In genomic region chr10:6089334-6090219, GRCh38 we compare ENCODE assay signal across 8 cellular contexts. TPM values are rescaled to one million over a fixed set of nuclear protein-coding genes. Genes with fewer than 3 reads are reported as not detected.
DNase-seq lines count a peak whose midpoint lies in the region; ATAC-seq and TF ChIP-seq lines count a peak whose summit lies in the region.

No MANE protein-coding gene starts in this region.

- no peak for TF ChIP-seq CTCF in heart left ventricle (IDR thresholded peaks at IDR 0.05)
- no peak for TF ChIP-seq CTCF in neural cell (IDR thresholded peaks at IDR 0.05; ENCODE audit: poor library complexity, severe bottlenecking)

- H4K20me1 ChIP-seq in neural cell (ENCODE audit: insufficient read depth), result peaks cover 4% of the 10 kb centered on the region

- peaks cover 7 to 63% (median 52%) of the 10 kb centered on the region in 12 donors for H3K4me1 ChIP-seq in heart left ventricle

- TF ChIP-seq EP300 in neural cell (conservative IDR thresholded peaks at IDR 0.05; ENCODE audit: poor library complexity, severe bottlenecking), result no peak

- peak overlapping the region; percentile 96 for H3K4me2 ChIP-seq in neural cell (ENCODE audit: low read length)

- peak overlapping the region; percentile 87 for H3K9ac ChIP-seq in neural cell (ENCODE audit: low read length)

- peaks cover 49% of the 10 kb centered on the region for H3K79me2 ChIP-seq in neural cell (replicated peaks; ENCODE audit: insufficient read depth, low read length)

- H3K27me3 Mint-ChIP-seq in T-helper 1 cell treated with Interleukin-12 subunit alpha and Interleukin-12 subunit beta and Interleukin-4 antibody, amounts not matched to agents 30 μg/mL and 1 μg/mL, for 36 hours (ENCODE audit: low read depth), result no peaks in the 10 kb centered on the region

- DNase-seq in heart left ventricle (peak in 4 of 5 donors; percentile 19 to 70 (median 27)), left ventricle myocardium superior (no peak), erythroblast (lab: John Stamatoyannopoulos, UW) (peak; percentile 56 to 67), HEK293T (ENCODE audit: extremely low spot score) (no peak)

- peaks cover 6% of the 10 kb centered on the region for H3K36me3 Mint-ChIP-seq in T-helper 1 cell treated with Interleukin-12 subunit alpha and Interleukin-12 subunit beta and Interleukin-4 antibody, amounts not matched to agents 30 μg/mL and 1 μg/mL, for 36 hours (ENCODE audit: low read depth)

- WGBS in heart left ventricle, 4 donors, result 0 to 1% (median 1%) methylated on average over 47 to 53 of the region's 53 CpGs

- TF ChIP-seq POLR2A in heart left ventricle (IDR thresholded peaks at IDR 0.05), result no peak
- TF ChIP-seq POLR2A in erythroblast (IDR thresholded peaks at IDR 0.05; ENCODE audit: low read length), result no peak

- H3F3A ChIP-seq in neural cell (ENCODE audit: insufficient read depth, low read length, poor library complexity, severe bottlenecking), result no peaks in the 10 kb centered on the region

- no peaks in the 10 kb centered on the region for H3K27me3 ChIP-seq in heart left ventricle
- H3K27me3 ChIP-seq in neural cell (ENCODE audit: insufficient read depth, low read depth, low read length), result no peaks in the 10 kb centered on the region

- peaks cover 59% of the 10 kb centered on the region for H3K4me1 Mint-ChIP-seq in T-helper 1 cell treated with Interleukin-12 subunit alpha and Interleukin-12 subunit beta and Interleukin-4 antibody, amounts not matched to agents 30 μg/mL and 1 μg/mL, for 36 hours (ENCODE audit: low read depth)

- no peak for TF ChIP-seq RAD21 in neural cell (conservative IDR thresholded peaks at IDR 0.05)

- H2AFZ ChIP-seq in neural cell (ENCODE audit: low read depth, low read length), result peak overlapping the region; percentile 42

- H3K36me3 ChIP-seq in heart left ventricle, result no peaks in the 10 kb centered on the region
- no peaks in the 10 kb centered on the region for H3K36me3 ChIP-seq in neural cell (ENCODE audit: insufficient read depth, low read length)

- no peaks in the 10 kb centered on the region for H3K9me3 ChIP-seq in heart left ventricle
- H3K9me3 ChIP-seq in neural cell (ENCODE audit: low read length), result no peaks in the 10 kb centered on the region

- peak overlapping the region; percentile 95 for H3K4me3 Mint-ChIP-seq in T-helper 1 cell treated with Interleukin-12 subunit alpha and Interleukin-12 subunit beta and Interleukin-4 antibody, amounts not matched to agents 30 μg/mL and 1 μg/mL, for 36 hours

- no peaks in the 10 kb centered on the region for H3K9me2 ChIP-seq in neural cell (ENCODE audit: insufficient read depth, low read length)

- CTCF ChIA-PET in HEK293T (lab: Yijun Ruan, JAX), result interaction anchor here (0.7 to 1.0 kb wide), 2 partner anchors 76 to 113 kb away, joined by 3 to 4 read pairs; partner anchors contain the start of gene PFKFB3

- H3K9me3 Mint-ChIP-seq in T-helper 1 cell treated with Interleukin-12 subunit alpha and Interleukin-12 subunit beta and Interleukin-4 antibody, amounts not matched to agents 30 μg/mL and 1 μg/mL, for 36 hours, result no peaks in the 10 kb centered on the region

- H3K27ac Mint-ChIP-seq in T-helper 1 cell treated with Interleukin-12 subunit alpha and Interleukin-12 subunit beta and Interleukin-4 antibody, amounts not matched to agents 30 μg/mL and 1 μg/mL, for 36 hours, result peak overlapping the region; percentile 82

- intact Hi-C loops in heart left ventricle (cut with DNase I), result loop anchor here in 9 of 10 donors (1.0 to 10.0 kb wide), 17 partner anchors 37 to 313 kb away; partner anchors contain the start of genes ANKRD16 (in 1 of the 9), FBH1 (in 1 of the 9) and PFKFB3 (in 1 of the 9)
- intact Hi-C loops in left ventricle myocardium superior (cut with micrococcal nuclease), result loop anchor here (2.0 to 5.0 kb wide), 2 partner anchors 25 to 77 kb away; no protein-coding TSS in a partner anchor

- POLR2A ChIA-PET in HEK293T (lab: Yijun Ruan, JAX), result interaction anchor here (0.9 to 1.2 kb wide), 2 partner anchors 113 to 145 kb away, joined by 3 to 4 read pairs; partner anchors contain the start of gene PFKFB3

- ATAC-seq in heart left ventricle (peak in 2 of 4 donors; percentile 5), left ventricle myocardium superior (no peak), HG03135 (IDR thresholded peaks at IDR 0.05; ENCODE audit: unreplicated experiment) (peak; percentile 5), HG02981 (IDR thresholded peaks at IDR 0.05; ENCODE audit: unreplicated experiment) (no peak)

- H3K27ac ChIP-seq in heart left ventricle, result peak overlapping the region; percentile 81 to 95 (median 91)
- H3K27ac ChIP-seq in neural cell (ENCODE audit: low read length), result peak overlapping the region; percentile 65

- H3K4me3 ChIP-seq in heart left ventricle (peak overlapping the region; percentile 78 to 95 (median 92)), neural cell (ENCODE audit: low read length) (peak overlapping the region; percentile 87)

TF ChIP-seq in neural cell, 6 proteins besides CTCF, POLR2A, EP300 and RAD21:
- TF ChIP-seq TAF1 (IDR thresholded peaks at IDR 0.05; ENCODE audit: low read depth), result peak; percentile 39
- TF ChIP-seq REST (IDR thresholded peaks at IDR 0.05; ENCODE audit: borderline replicate concordance), result peak; percentile 51
- TF ChIP-seq SMC3 (conservative IDR thresholded peaks at IDR 0.05; ENCODE audit: poor library complexity), result no peak
- no peak for TF ChIP-seq EZH2 (IDR thresholded peaks at IDR 0.05; ENCODE audit: borderline replicate concordance, insufficient read depth, low read length, poor library complexity, severe bottlenecking)
- no peak for TF ChIP-seq MXI1 (conservative IDR thresholded peaks at IDR 0.05; ENCODE audit: poor library complexity, severe bottlenecking)
- TF ChIP-seq POLR2AphosphoS5 (IDR thresholded peaks at IDR 0.05), result no peak

TF ChIP-seq in HEK293T, 16 proteins besides CTCF, POLR2A, EP300 and RAD21:
- TF ChIP-seq BHLHE40 (IDR thresholded peaks at IDR 0.05; ENCODE audit: borderline replicate concordance), result no peak
- no peak for TF ChIP-seq ELF4 (IDR thresholded peaks at IDR 0.05)
- no peak for TF ChIP-seq CTBP1 (IDR thresholded peaks at IDR 0.05; ENCODE audit: borderline replicate concordance)
- no peak for TF ChIP-seq ZNF384 (IDR thresholded peaks at IDR 0.05)
- TF ChIP-seq FOXM1 (IDR thresholded peaks at IDR 0.05; ENCODE audit: borderline replicate concordance), result no peak
- no peak for TF ChIP-seq L3MBTL2 (conservative IDR thresholded peaks at IDR 0.05)

RNA-seq across cellular contexts. Expression of gene RBM17, which starts 0.7 kb away (rescaled TPM):
- total RNA-seq in heart left ventricle (10 to 100 TPM; 29.2 to 83.9 (median 60.2) TPM), left ventricle myocardium superior (72.1 TPM)
- polyA plus RNA-seq in heart left ventricle (10 to 100 TPM; 60.6 to 61.1 TPM), neural cell (109 and 114 TPM in 2 replicates)
- polyA minus RNA-seq in neural cell, result 52.3 and 74.0 TPM in 2 replicates

RNA-seq across cellular contexts. Expression of gene IL2RA, which starts 27.4 kb away (rescaled TPM):
- total RNA-seq in heart left ventricle (10 to 100 TPM in 1 of 9 donors, 1 to 10 TPM in 4, under 1 TPM in 3, not detected in 1; 0.32 to 11.1 (median 1.3) TPM), left ventricle myocardium superior (1.5 TPM)
- polyA plus RNA-seq in heart left ventricle (under 1 TPM; 0.11 to 0.78 TPM), neural cell (not detected in 2 replicates)
- not detected in 2 replicates for polyA minus RNA-seq in neural cell

Comparison
In these comparisons a context has a peak if more than half of its experiments do, and no peak if none do; other contexts are left out.
1. DNase-seq: peak in heart left ventricle (4 of 5) and erythroblast (2 of 2); none in left ventricle myocardium superior (single experiment) and HEK293T (single experiment).